Comparison of ENCODE assay signal across 11 cellular contexts in the genomic region with DNA sequence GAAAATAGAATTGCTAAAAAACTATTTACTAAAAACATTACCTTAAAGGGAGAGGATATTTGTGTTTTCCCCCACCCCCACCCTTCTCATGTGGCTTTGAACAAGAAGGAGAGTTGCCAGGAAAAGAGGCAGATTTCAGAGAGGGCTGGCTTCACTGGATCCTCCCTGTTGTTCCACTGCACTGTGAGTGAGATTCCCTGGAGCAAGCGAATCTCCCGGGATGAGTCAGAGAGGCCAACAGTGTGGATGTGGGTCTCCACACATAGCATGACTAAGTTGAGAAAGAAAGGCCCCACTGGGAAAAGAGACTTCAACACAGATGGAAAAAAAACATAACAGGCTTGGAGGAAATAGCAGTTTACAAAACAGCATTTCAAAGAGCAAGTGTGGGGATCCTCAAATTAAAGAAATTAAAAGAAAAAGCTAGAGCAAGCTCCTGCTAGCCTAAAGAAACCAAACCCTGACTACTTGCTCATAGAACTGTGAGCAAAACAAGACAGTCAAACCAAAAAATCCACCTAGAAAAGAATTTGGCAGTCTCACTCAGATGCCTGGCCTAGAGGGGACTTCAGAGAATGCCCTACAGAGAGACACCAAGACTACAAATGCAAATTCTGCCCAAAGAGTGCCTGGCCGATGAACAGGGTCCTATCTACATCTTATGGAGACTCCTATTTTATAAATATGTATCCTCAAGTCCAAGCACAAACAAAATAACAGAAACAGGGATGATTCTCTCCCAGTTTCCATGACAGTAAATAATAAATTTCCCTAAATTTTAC. TPM values are rescaled to one million over a fixed set of nuclear protein-coding genes. Genes with fewer than 3 reads are reported as not detected.
A peak's percentile ranks its signal among the peaks of the same experiment; 100 is the strongest.
DNase-seq lines count a peak whose midpoint lies in the region; ATAC-seq, FAIRE-seq and TF ChIP-seq lines count a peak whose summit lies in the region.
"Had no signal": no experiment of that assay in that cellular context is flagged by ENCODE, and none has a peak within 500 bp of the region (broad histone marks: within the 10 kb centered on the region; RNA-seq: fewer than 3 reads in every experiment).

No MANE protein-coding gene starts in this region.

- CTCF ChIA-PET in A673 (lab: Charles Lee) (interaction anchor here (0.6 kb wide), 1 partner anchor 32 kb away, joined by 3 read pairs; no protein-coding TSS in a partner anchor), PC-3 (lab: Charles Lee) (interaction anchor here (3.1 kb wide), 1 partner anchor 61 kb away, joined by 34 read pairs; no protein-coding TSS in a partner anchor)

- BruUV-seq in A673 (replicated peaks; lab: Mats Ljungman, UMichigan): no TSS peak
- no TSS peak for BruUV-seq in PC-3 (replicated peaks; lab: Mats Ljungman, UMichigan)

- H3K4me1 ChIP-seq in A673 (ENCODE audit: insufficient read depth, low read length, poor library complexity, severe bottlenecking) (peaks cover 26% of the 10 kb centered on the region), PC-3 (ENCODE audit: insufficient read depth, low read length) (peaks cover 53% of the 10 kb centered on the region)

- no peaks in the 10 kb centered on the region for H3F3A ChIP-seq in PC-3 (ENCODE audit: low read length, unreplicated experiment)

- no peak overlapping the region for H2AFZ ChIP-seq in PC-3 (ENCODE audit: low read length)

- peak; percentile 67 for DNase-seq in A673 (ENCODE audit: low spot score)
- peak; percentile 85 for DNase-seq in PC-3
- no peak for DNase-seq in epithelial cell of prostate (ENCODE audit: low read depth, low spot score)
- peak; percentile 98 for DNase-seq in myocyte (ENCODE audit: low read depth)
- no peak for DNase-seq in DMS153 treated with DMSO at 0.1 percent for 48 hours (lab: John Stamatoyannopoulos, UW; ENCODE audit: unreplicated experiment)
- no peak for DNase-seq in D721Med (ENCODE audit: insufficient read length, low spot score)
- DNase-seq: activated CD4-positive, alpha-beta memory T cell treated with anti-CD3 and anti-CD28 coated beads for 36 hours; MV-4-11 had no signal

- H3K9me2 ChIP-seq in PC-3 (replicated peaks; ENCODE audit: low read length): no peaks in the 10 kb centered on the region

- H3K9me3 ChIP-seq in A673 (ENCODE audit: low read depth, low read length, poor library complexity, severe bottlenecking) (no peaks in the 10 kb centered on the region), PC-3 (ENCODE audit: low read length) (no peaks in the 10 kb centered on the region)
- H3K9me3 ChIP-seq: BLaER1 treated with 17β-estradiol and CSF1 and Interleukin-3, amounts not matched to agents 10 nM and 100 nM had no signal

- H3K4me3 ChIP-seq in A673 (ENCODE audit: low read depth, low read length, poor library complexity, severe bottlenecking): peak overlapping the region; percentile 90
- H3K4me3 ChIP-seq in PC-3 (ENCODE audit: low read length): peak overlapping the region; percentile 97
- H3K4me3 ChIP-seq: BLaER1 treated with 17β-estradiol and CSF1 and Interleukin-3, amounts not matched to agents 10 nM and 100 nM had no signal

- H3K27me3 ChIP-seq in A673 (replicated peaks; ENCODE audit: insufficient read depth, low read depth, low read length, poor library complexity): no peaks in the 10 kb centered on the region
- no peaks in the 10 kb centered on the region for H3K27me3 ChIP-seq in PC-3 (ENCODE audit: low read length)

- H4K20me1 ChIP-seq in PC-3 (ENCODE audit: low read length): peaks cover 20% of the 10 kb centered on the region

- intact Hi-C loops in A673 (cut with micrococcal nuclease; ENCODE audit: unreplicated experiment) (no loop called here), PC-3 (cut with micrococcal nuclease) (loop anchor here (2.0 to 10.0 kb wide), 3 partner anchors 147 to 355 kb away; partner anchors contain the start of gene MET)

- H3K36me3 ChIP-seq in A673 (ENCODE audit: insufficient read depth, low read length, poor library complexity, severe bottlenecking) (peaks cover 69% of the 10 kb centered on the region), PC-3 (ENCODE audit: low read depth, low read length) (peaks cover 44% of the 10 kb centered on the region)
- H3K36me3 ChIP-seq: BLaER1 treated with 17β-estradiol and CSF1 and Interleukin-3, amounts not matched to agents 10 nM and 100 nM had no signal

- peak overlapping the region; percentile 92 for H3K9ac ChIP-seq in PC-3 (ENCODE audit: low read length)
- H3K9ac ChIP-seq: BLaER1 treated with 17β-estradiol and CSF1 and Interleukin-3, amounts not matched to agents 10 nM and 100 nM had no signal

- POLR2A ChIA-PET in A673 (lab: Charles Lee; ENCODE audit: low non-redundant PET) (interaction anchor here (0.6 to 0.9 kb wide), 4 partner anchors 20 to 334 kb away, joined by 3 to 9 read pairs (median 3); partner anchors contain the start of gene TES), PC-3 (lab: Charles Lee; ENCODE audit: unreplicated experiment) (interaction anchor here (0.5 to 0.7 kb wide), 3 partner anchors 56 to 355 kb away, joined by 3 read pairs; no protein-coding TSS in a partner anchor)

- TF ChIP-seq CTCF in A673 (conservative IDR thresholded peaks at IDR 0.05; ENCODE audit: low read depth, low read length) (no peak), PC-3 (conservative IDR thresholded peaks at IDR 0.05; ENCODE audit: low read depth, low read length) (no peak), D721Med (IDR thresholded peaks at IDR 0.05; ENCODE audit: insufficient read depth, missing control alignments) (no peak)

- peak overlapping the region; percentile 98 for H3K4me2 ChIP-seq in PC-3 (ENCODE audit: low read length)

- FAIRE-seq in D721Med (lab: Jason Lieb, UNC): no peak

- peaks cover 82% of the 10 kb centered on the region for H3K79me2 ChIP-seq in PC-3 (ENCODE audit: low read length)

- ATAC-seq in PC-3 (peak; percentile 35), GM19023 (IDR thresholded peaks at IDR 0.05; ENCODE audit: unreplicated experiment) (no peak), HG03571 (IDR thresholded peaks at IDR 0.05; ENCODE audit: unreplicated experiment) (no peak)

- H3K27ac ChIP-seq in A673 (ENCODE audit: low read depth, low read length, poor library complexity, severe bottlenecking): peak overlapping the region; percentile 100
- H3K27ac ChIP-seq in PC-3 (ENCODE audit: low read length): peak overlapping the region; percentile 74
- H3K27ac ChIP-seq in epithelial cell of prostate: peak overlapping the region; percentile 96
- H3K27ac ChIP-seq: BLaER1 treated with 17β-estradiol and CSF1 and Interleukin-3, amounts not matched to agents 10 nM and 100 nM had no signal

RNA-seq across cellular contexts. Expression of gene CAV1, which starts 3.4 kb away (rescaled TPM):
- total RNA-seq in A673 (2021): 1,757 and 2,074 TPM in 2 replicates
- total RNA-seq in PC-3 (2014; rRNA removed): 284 and 296 TPM in 2 replicates
- total RNA-seq in myocyte: 213 and 259 TPM in 2 replicates
- 443 TPM for polyA plus RNA-seq in myocyte (2012)

RNA-seq across cellular contexts. Expression of gene CAV2, which starts 28.7 kb away (rescaled TPM):
- total RNA-seq in A673 (2021) (265 and 286 TPM in 2 replicates), PC-3 (2014; rRNA removed) (76.6 and 84.4 TPM in 2 replicates), myocyte (89.0 and 131 TPM in 2 replicates)
- 206 TPM for polyA plus RNA-seq in myocyte (2012)
- total RNA-seq: activated CD4-positive, alpha-beta memory T cell treated with anti-CD3 and anti-CD28 coated beads for 36 hours had no signal

Comparison
In these comparisons a context has a peak if more than half of its experiments do, and no peak if none do; other contexts are left out.
1. DNase-seq: peak in A673 (single experiment), PC-3 (single experiment) and myocyte (single experiment); none in epithelial cell of prostate (single experiment), DMS153 treated with DMSO at 0.1 percent for 48 hours (single experiment) and D721Med (single experiment).
2. Peak in every context shown above with its lines, with median percentiles within 50 percentile points of each other: H3K27ac ChIP-seq.